Comparison of ENCODE assay signal across 29 cellular contexts in genomic region chr1:27952147-27952546, GRCh38. TPM values are rescaled to one million over a fixed set of nuclear protein-coding genes. Genes with fewer than 3 reads are reported as not detected.
DNase-seq lines count a peak whose midpoint lies in the region; ATAC-seq and TF ChIP-seq lines count a peak whose summit lies in the region.
"Had no signal": no experiment of that assay in that cellular context is flagged by ENCODE, and none has a peak within 500 bp of the region (broad histone marks: within the 10 kb centered on the region; RNA-seq: fewer than 3 reads in every experiment).

No MANE protein-coding gene starts in this region.

- H3K27ac ChIP-seq in duodenal mucosa (ENCODE audit: low read depth, low read length) (peak overlapping the region; percentile 66), mucosa of rectum (ENCODE audit: low read depth in 2 of 2, low read length in 2 of 2) (peak overlapping the region; percentile 62 to 89), stomach (peak overlapping the region; percentile 25 to 81 (median 51))
- H3K27ac ChIP-seq: GM23248, PC-9, SJSA1 had no signal

- WGBS in stomach, 5 donors, result 28 to 51% (median 33%) methylated on average over 3 of the region's 3 CpGs

- ATAC-seq in left cardiac atrium (peak; percentile 44 to 92), HG02571 (IDR thresholded peaks at IDR 0.05; ENCODE audit: unreplicated experiment) (no peak)
- ATAC-seq: Right ventricle myocardium inferior had no signal

- H3K9ac ChIP-seq in duodenal mucosa (ENCODE audit: low read depth in 1 of 2, low read length in 2 of 2) (no peak overlapping the region), mucosa of rectum (ENCODE audit: low read depth in 1 of 2, low read length in 2 of 2) (peak overlapping the region in 1 of 2 donors; percentile 9)
- H3K9ac ChIP-seq: GM23248 had no signal

- TF ChIP-seq EP300 in stomach (IDR thresholded peaks at IDR 0.05), result no peak

- TF ChIP-seq POLR2A in stomach (IDR thresholded peaks at IDR 0.05), result no peak

- no peak for TF ChIP-seq CTCF in stomach (IDR thresholded peaks at IDR 0.05)

- no peaks in the 10 kb centered on the region for H3K27me3 ChIP-seq in duodenal mucosa (ENCODE audit: control insufficient read depth in 1 of 2, insufficient read depth in 2 of 2, low read length in 2 of 2)
- H3K27me3 ChIP-seq in mucosa of rectum (ENCODE audit: control insufficient read depth in 2 of 2, insufficient read depth in 2 of 2, low read length in 2 of 2), result no peaks in the 10 kb centered on the region
- no peaks in the 10 kb centered on the region for H3K27me3 ChIP-seq in stomach
- H3K27me3 ChIP-seq: BE2C, SJSA1 had no signal

- intact Hi-C loops in left cardiac atrium (cut with DNase I) (no loop called here), cardiac septum (cut with DNase I) (no loop called here), stomach (cut with DNase I; ENCODE audit: low total_unique reads) (no loop called here)

- H3K4me3 ChIP-seq in duodenal mucosa (ENCODE audit: low read depth in 1 of 2, low read length in 2 of 2), result no peak overlapping the region
- H3K4me3 ChIP-seq in mucosa of rectum (ENCODE audit: low read length in 2 of 2), result no peak overlapping the region
- no peak overlapping the region for H3K4me3 ChIP-seq in stomach
- H3K4me3 ChIP-seq: GM23248, PC-9, SJSA1 had no signal

- H3K9me3 ChIP-seq in duodenal mucosa (ENCODE audit: control insufficient read depth in 1 of 2, low read length in 2 of 2) (no peaks in the 10 kb centered on the region), mucosa of rectum (ENCODE audit: control insufficient read depth in 2 of 2, low read length in 2 of 2) (no peaks in the 10 kb centered on the region), stomach (no peaks in the 10 kb centered on the region)
- H3K9me3 ChIP-seq: BE2C, SJSA1 had no signal

- H3K36me3 ChIP-seq in duodenal mucosa (ENCODE audit: control insufficient read depth in 1 of 2, insufficient read depth in 2 of 2, low read length in 2 of 2), result peaks cover 0 to 17% of the 10 kb centered on the region in 2 donors
- H3K36me3 ChIP-seq in mucosa of rectum (ENCODE audit: control insufficient read depth in 2 of 2, insufficient read depth in 2 of 2, low read length in 2 of 2), result peaks cover 2 to 3% of the 10 kb centered on the region in 2 donors
- no peaks in the 10 kb centered on the region for H3K36me3 ChIP-seq in stomach
- H3K36me3 ChIP-seq: BE2C, SJSA1 had no signal

- H3K4me1 ChIP-seq in duodenal mucosa (ENCODE audit: control insufficient read depth in 1 of 2, insufficient read depth in 2 of 2, low read length in 2 of 2) (peaks cover 19 to 34% of the 10 kb centered on the region in 2 donors), mucosa of rectum (ENCODE audit: control insufficient read depth in 2 of 2, insufficient read depth in 2 of 2, low read length in 2 of 2) (peaks cover 12 to 18% of the 10 kb centered on the region in 2 donors), stomach (peaks cover 0 to 13% (median 3%) of the 10 kb centered on the region in 4 donors)
- H3K4me1 ChIP-seq: BE2C, SJSA1 had no signal

- DNase-seq in left cardiac atrium (no peak), cardiac septum (ENCODE audit: low spot score) (no peak), stomach (peak; percentile 41), iPS-NIHi11 (ENCODE audit: low spot score) (no peak), occipital lobe (lab: John Stamatoyannopoulos, UW) (no peak)
- DNase-seq: 8988T; ACHN; BE2C; CD8-positive, alpha-beta memory T cell; DND-41; GM23248; H9; HFFc6; IMR-90; KG1; MM.1S; NCI-H1417; NCI-H1694; NCI-H2029 treated with DMSO at 0.1 percent for 48 hours; NCI-H446 treated with DMSO at 0.1 percent for 48 hours; NCI-H526; NCI-H82; PC-9 had no signal

RNA-seq across cellular contexts. Expression of gene XKR8, which starts 7.6 kb away (rescaled TPM):
- total RNA-seq in left cardiac atrium (1 to 10 TPM; 5.4 to 5.7 TPM), cardiac septum (3.0 TPM), stomach (10 to 100 TPM in 2 of 5 donors, 1 to 10 TPM in 2, under 1 TPM in 1; 0.58 to 33.9 (median 4.9) TPM), occipital lobe (3.4 TPM)
- 1 to 10 TPM; 5.2 to 5.7 (median 5.3) TPM for polyA plus RNA-seq in stomach

RNA-seq across cellular contexts. Expression of gene SMPDL3B, which starts 17.3 kb away (rescaled TPM):
- total RNA-seq in left cardiac atrium (under 1 TPM; 0.29 to 0.73 TPM), cardiac septum (not detected), stomach (10 to 100 TPM in 2 of 5 donors, 1 to 10 TPM in 1, under 1 TPM in 1, not detected in 1; 0.89 to 73.6 (median 12.7) TPM), occipital lobe (not detected)
- 10 to 100 TPM in 1 of 3 donors, 1 to 10 TPM in 2; 2.9 to 17.9 (median 8.0) TPM for polyA plus RNA-seq in stomach
- total RNA-seq: GM23248, HFFc6, IMR-90, Right ventricle myocardium inferior, RPMI7951 had no signal
- polyA plus RNA-seq: CD8-positive, alpha-beta memory T cell; GM23248; IMR-90 had no signal

RNA-seq across cellular contexts. Expression of gene RPA2, which starts 37.8 kb away (rescaled TPM):
- 10 to 100 TPM; 25.2 to 29.9 TPM for total RNA-seq in left cardiac atrium
- total RNA-seq in cardiac septum, result 13.2 TPM
- total RNA-seq in stomach, result 10 to 100 TPM in 2 of 5 donors, 1 to 10 TPM in 2, under 1 TPM in 1; 0.58 to 44.4 (median 4.0) TPM
- 10 to 100 TPM; 21.9 to 37.6 (median 29.1) TPM for polyA plus RNA-seq in stomach
- 64.1 TPM for total RNA-seq in occipital lobe
